ENCODE assay signal across 12 cellular contexts in genomic region chr17:79840989-79841286, GRCh38. TPM values are rescaled to one million over a fixed set of nuclear protein-coding genes. Genes with fewer than 3 reads are reported as not detected.
DNase-seq lines count a peak whose midpoint lies in the region; ATAC-seq and TF ChIP-seq lines count a peak whose summit lies in the region.
"Had no signal": no experiment of that assay in that cellular context is flagged by ENCODE, and none has a peak within 500 bp of the region (broad histone marks: within the 10 kb centered on the region; RNA-seq: fewer than 3 reads in every experiment).

No MANE protein-coding gene starts in this region.

- no peak for TF ChIP-seq POLR2A in ovary (IDR thresholded peaks at IDR 0.05)

- H3K4me2 ChIP-seq in Loucy (ENCODE audit: low read depth, low read length, poor library complexity, severe bottlenecking) = peak overlapping the region; percentile 99

- no peaks in the 10 kb centered on the region for H3K9me3 ChIP-seq in CD4-positive, alpha-beta memory T cell (ENCODE audit: control insufficient read depth in 1 of 2, low read length in 2 of 2)
- H3K9me3 ChIP-seq in Loucy (ENCODE audit: insufficient read depth, low read depth, low read length) = no peaks in the 10 kb centered on the region
- no peaks in the 10 kb centered on the region for H3K9me3 ChIP-seq in ovary
- H3K9me3 ChIP-seq: stomach had no signal

- peaks cover 68% of the 10 kb centered on the region for H3K4me1 ChIP-seq in CD4-positive, alpha-beta memory T cell (ENCODE audit: insufficient read depth, low read length)
- peaks cover 45% of the 10 kb centered on the region for H3K4me1 ChIP-seq in Loucy (ENCODE audit: insufficient read depth, low read length, poor library complexity, severe bottlenecking)
- peaks cover 20% of the 10 kb centered on the region for H3K4me1 ChIP-seq in ovary (ENCODE audit: insufficient read depth)

- no peak for TF ChIP-seq CTCF in Loucy (conservative IDR thresholded peaks at IDR 0.05; ENCODE audit: low read length)
- no peak for TF ChIP-seq CTCF in ovary (IDR thresholded peaks at IDR 0.05)

- CTCF ChIA-PET in CD4-positive, alpha-beta memory T cell (lab: Charles Lee; ENCODE audit: partially characterized antibody) = interaction anchor here (0.8 to 1.9 kb wide), 11 partner anchors 12 to 152 kb away, joined by 3 to 10 read pairs (median 4); partner anchors contain the start of gene CBX8

- intact Hi-C loops in CD4-positive, alpha-beta memory T cell (cut with micrococcal nuclease) = loop anchor here (10.0 kb wide), 1 partner anchor 74 kb away; no protein-coding TSS in a partner anchor
- intact Hi-C loops in ovary (cut with DNase I) = loop anchor here in 3 of 4 donors (5.0 to 10.0 kb wide), 5 partner anchors 44 to 151 kb away; partner anchors contain the start of gene CBX8 (in 2 of the 3)

- DNase-seq in CD4-positive, alpha-beta memory T cell = no peak
- DNase-seq in effector memory CD8-positive, alpha-beta T cell = no peak
- no peak for DNase-seq in ovary
- no peak for DNase-seq in NCI-H2081 treated with DMSO at 0.1 percent for 48 hours (lab: John Stamatoyannopoulos, UW)
- no peak for DNase-seq in T1000 (lab: John Stamatoyannopoulos, UW)
- DNase-seq: NCI-H526 treated with DMSO at 0.1 percent for 48 hours had no signal

- POLR2A ChIA-PET in CD4-positive, alpha-beta memory T cell (lab: Charles Lee; ENCODE audit: partially characterized antibody) = interaction anchor here (1.0 to 16.4 kb wide), 4 partner anchors 31 to 156 kb away, joined by 3 to 503 read pairs (median 8); partner anchors contain the start of genes CBX2 and CBX8

- peak overlapping the region in 2 of 7 donors; percentile 25 to 85 for H3K27ac Mint-ChIP-seq in CD4-positive, alpha-beta memory T cell
- H3K27ac Mint-ChIP-seq in effector memory CD8-positive, alpha-beta T cell = peak overlapping the region in 1 of 2 donors; percentile 53

- peaks cover 0 to 4% (median 0%) of the 10 kb centered on the region in 8 donors for H3K9me3 Mint-ChIP-seq in CD4-positive, alpha-beta memory T cell
- H3K9me3 Mint-ChIP-seq in effector memory CD8-positive, alpha-beta T cell = no peaks in the 10 kb centered on the region
- H3K9me3 Mint-ChIP-seq: activated T-cell treated with anti-CD3 and anti-CD28 coated beads, Interleukin-2, amount 50 U/mL, for 72 hours had no signal

- H3K27me3 Mint-ChIP-seq in CD4-positive, alpha-beta memory T cell = peaks cover 11 to 13% of the 10 kb centered on the region in 2 donors
- peaks cover 26 to 40% of the 10 kb centered on the region in 2 donors for H3K27me3 Mint-ChIP-seq in effector memory CD8-positive, alpha-beta T cell

- H2AFZ ChIP-seq in Loucy (ENCODE audit: low read length) = no peak overlapping the region; the same call in 1 of the 2 replicates

- no peak overlapping the region for H3K27ac ChIP-seq in CD4-positive, alpha-beta memory T cell (ENCODE audit: low read depth, low read length)
- H3K27ac ChIP-seq in ovary = peak overlapping the region; percentile 84 to 92
- H3K27ac ChIP-seq: cardiac muscle cell had no signal

- no peak for ATAC-seq in effector memory CD8-positive, alpha-beta T cell (replicated peaks)
- no peak for ATAC-seq in HG02852 (IDR thresholded peaks at IDR 0.05; ENCODE audit: unreplicated experiment)
- ATAC-seq: activated T-cell treated with anti-CD3 and anti-CD28 coated beads, Interleukin-2, amount 50 U/mL, for 72 hours had no signal

- peak overlapping the region; percentile 94 for H3K9ac ChIP-seq in Loucy (ENCODE audit: low read depth, low read length, poor library complexity, severe bottlenecking)

- peaks cover 37% of the 10 kb centered on the region for H3K27me3 ChIP-seq in CD4-positive, alpha-beta memory T cell (ENCODE audit: insufficient read depth, low read length)
- no peaks in the 10 kb centered on the region for H3K27me3 ChIP-seq in Loucy (ENCODE audit: insufficient read depth, low read length, poor library complexity, severe bottlenecking)
- H3K27me3 ChIP-seq in ovary = no peaks in the 10 kb centered on the region

- no peaks in the 10 kb centered on the region for H3K9me2 ChIP-seq in Loucy (replicated peaks; ENCODE audit: low read depth, low read length)

- peaks cover 4% of the 10 kb centered on the region; the same call in 1 of the 2 replicates for H3F3A ChIP-seq in Loucy (ENCODE audit: low read depth)

- 3 to 6% (median 5%) methylated on average over 19 of the region's 19 CpGs for WGBS in ovary, 3 donors

- H3K79me2 ChIP-seq in Loucy (ENCODE audit: insufficient read depth, low read length) = peaks cover 51% of the 10 kb centered on the region

- no peak overlapping the region for H3K4me3 ChIP-seq in CD4-positive, alpha-beta memory T cell (ENCODE audit: low read length in 2 of 2)
- H3K4me3 ChIP-seq in Loucy (ENCODE audit: low read length, poor library complexity, severe bottlenecking) (peak overlapping the region; percentile 74), ovary (no peak overlapping the region)
- H3K4me3 ChIP-seq: cardiac muscle cell, lung had no signal

- H3K4me3 Mint-ChIP-seq in CD4-positive, alpha-beta memory T cell = peak overlapping the region in 7 of 8 donors; percentile 10 to 81 (median 69)
- peak overlapping the region; percentile 93 to 97 for H3K4me3 Mint-ChIP-seq in effector memory CD8-positive, alpha-beta T cell

- no peak for TF ChIP-seq EP300 in ovary (IDR thresholded peaks at IDR 0.05)

- peaks cover 12 to 59% (median 36%) of the 10 kb centered on the region in 4 donors for H3K4me1 Mint-ChIP-seq in CD4-positive, alpha-beta memory T cell
- H3K4me1 Mint-ChIP-seq in effector memory CD8-positive, alpha-beta T cell (ENCODE audit: low read depth in 2 of 2) = peaks cover 23 to 28% of the 10 kb centered on the region in 2 donors

- H3K36me3 ChIP-seq in CD4-positive, alpha-beta memory T cell (ENCODE audit: insufficient read depth, low read length) = no peaks in the 10 kb centered on the region
- H3K36me3 ChIP-seq in Loucy (ENCODE audit: insufficient read depth, low read length) (no peaks in the 10 kb centered on the region), ovary (no peaks in the 10 kb centered on the region)
- H3K36me3 ChIP-seq: cardiac muscle cell, stomach had no signal

- H3K36me3 Mint-ChIP-seq in CD4-positive, alpha-beta memory T cell = peaks cover 6 to 12% of the 10 kb centered on the region in 2 donors
- peaks cover 42% of the 10 kb centered on the region for H3K36me3 Mint-ChIP-seq in effector memory CD8-positive, alpha-beta T cell (ENCODE audit: insufficient read depth)

- peaks cover 27% of the 10 kb centered on the region for H4K20me1 ChIP-seq in Loucy (ENCODE audit: insufficient read depth, low read length, poor library complexity, severe bottlenecking)

RNA-seq across cellular contexts. Expression of gene CBX4, which starts 1.7 kb away (rescaled TPM):
- total RNA-seq in CD4-positive, alpha-beta memory T cell = 10 to 100 TPM; 64.7 to 65.7 TPM
- polyA plus RNA-seq in CD4-positive, alpha-beta memory T cell = 1 to 10 TPM; 1.2 to 9.7 TPM
- 10 to 100 TPM in 6 of 7 donors, 1 to 10 TPM in 1; 5.5 to 27.9 (median 16.5) TPM for total RNA-seq in ovary
- 10 to 100 TPM in 1 of 2 donors, 1 to 10 TPM in 1; 7.8 to 10.7 TPM for polyA plus RNA-seq in ovary

RNA-seq across cellular contexts. Expression of gene CBX8, which starts 44.1 kb away (rescaled TPM):
- 1 to 10 TPM; 2.8 to 4.1 TPM for total RNA-seq in CD4-positive, alpha-beta memory T cell
- polyA plus RNA-seq in CD4-positive, alpha-beta memory T cell = under 1 TPM; 0.29 to 0.34 TPM
- 1 to 10 TPM in 6 of 7 donors, under 1 TPM in 1; 0.60 to 7.0 (median 3.9) TPM for total RNA-seq in ovary
- polyA plus RNA-seq in ovary = 1 to 10 TPM; 1.1 to 3.2 TPM
